13 cellular contexts compared by ENCODE assay signal in genomic region chr1:168918860-168919741, GRCh38.
DNase-seq lines count a peak whose midpoint lies in the region; ATAC-seq and TF ChIP-seq lines count a peak whose summit lies in the region.
"Had no signal": no experiment of that assay in that cellular context is flagged by ENCODE, and none has a peak within 500 bp of the region (broad histone marks: within the 10 kb centered on the region; RNA-seq: fewer than 3 reads in every experiment).

No MANE protein-coding gene starts in this region.

- H3K4me1 ChIP-seq in gastroesophageal sphincter: peaks cover 0 to 5% (median 0%) of the 10 kb centered on the region in 3 donors

- H3K36me3 ChIP-seq in gastroesophageal sphincter: no peaks in the 10 kb centered on the region
- H3K36me3 ChIP-seq: lower lobe of right lung had no signal

- H3K27me3 ChIP-seq in gastroesophageal sphincter: no peaks in the 10 kb centered on the region

- no peak for ATAC-seq in gastroesophageal sphincter
- ATAC-seq in HG03108 (IDR thresholded peaks at IDR 0.05; ENCODE audit: unreplicated experiment): no peak
- ATAC-seq: activated CD8-positive, alpha-beta memory T cell treated with anti-CD3 and anti-CD28 coated beads, Interleukin-2, amount 10 ng/mL, durations not matched to agents 7 days and 5 days had no signal

- H3K4me3 ChIP-seq in gastroesophageal sphincter: no peak overlapping the region
- H3K4me3 ChIP-seq: lower lobe of right lung had no signal

- DNase-seq in NCI-H345 (lab: John Stamatoyannopoulos, UW): peak; percentile 19
- DNase-seq in NCI-H345 treated with DMSO at 0.1 percent for 48 hours (lab: John Stamatoyannopoulos, UW; ENCODE audit: unreplicated experiment): no peak
- peak; percentile 64 for DNase-seq in dermis blood vessel endothelial cell
- DNase-seq in kidney tubule cell (ENCODE audit: low spot score): peak; percentile 30
- peak in 5 of 49 donors; percentile 12 to 59 (median 25) for DNase-seq in substantia nigra (lab: John Stamatoyannopoulos, UW)
- no peak for DNase-seq in iPS-NIHi7 (ENCODE audit: extremely low spot score)
- DNase-seq: activated CD8-positive, alpha-beta memory T cell treated with anti-CD3 and anti-CD28 coated beads, Interleukin-2, amount 10 ng/mL, durations not matched to agents 7 days and 5 days; activated naive CD4-positive, alpha-beta T cell treated with Interleukin-2 at 50 U/mL for 16 hours; lower lobe of right lung; NCI-H187 had no signal

- TF ChIP-seq EP300 in gastroesophageal sphincter (IDR thresholded peaks at IDR 0.05): no peak

- H3K27ac ChIP-seq in substantia nigra (ENCODE audit: low read depth, low read length, poor library complexity, severe bottlenecking) (peak overlapping the region; percentile 54), gastroesophageal sphincter (no peak overlapping the region)
- H3K27ac ChIP-seq: HL-60 had no signal

- TF ChIP-seq CTCF in gastroesophageal sphincter (IDR thresholded peaks at IDR 0.05): no peak

- WGBS in gastroesophageal sphincter (ENCODE audit: low coverage in 1 of 2), 2 donors: 65 to 75% methylated on average over 4 to 5 of the region's 5 CpGs

- no peaks in the 10 kb centered on the region for H3K9me3 ChIP-seq in gastroesophageal sphincter
- H3K9me3 ChIP-seq: lower lobe of right lung had no signal

- no peak for TF ChIP-seq POLR2A in gastroesophageal sphincter (IDR thresholded peaks at IDR 0.05)

Comparison
In these comparisons a context has a peak if more than half of its experiments do, and no peak if none do; other contexts are left out.
1. DNase-seq: peak in NCI-H345 (single experiment), dermis blood vessel endothelial cell (single experiment) and kidney tubule cell (single experiment); none in NCI-H345 treated with DMSO at 0.1 percent for 48 hours (single experiment) and iPS-NIHi7 (single experiment).